In genomic region chr9:120875954-120876841, GRCh38 we compare ENCODE assay signal across 1 cellular context.
TF ChIP-seq lines count a peak whose summit lies in the region.

No MANE protein-coding gene starts in this region.

TF ChIP-seq in HepG2, 621 proteins besides CTCF, POLR2A, EP300 and RAD21 (continues in another document):
- TF ChIP-seq ZFP36 (IDR thresholded peaks at IDR 0.05; ENCODE audit: borderline replicate concordance, low read depth, low read length, partially characterized antibody) = no peak
- TF ChIP-seq PBX2 (CRISPR knock-in tag; IDR thresholded peaks at IDR 0.05) = no peak
- TF ChIP-seq ZMYM3 (CRISPR knock-in tag; IDR thresholded peaks at IDR 0.05) = no peak
- TF ChIP-seq KAT8 (CRISPR knock-in tag; IDR thresholded peaks at IDR 0.05) = no peak; the same call in 1 of the 2 replicates
- peak; percentile 72; the same call in 1 of the 2 replicates for TF ChIP-seq PHF21A (CRISPR knock-in tag; IDR thresholded peaks at IDR 0.05)
- peak; percentile 58 for TF ChIP-seq ASH2L (IDR thresholded peaks at IDR 0.05; ENCODE audit: insufficient read length, low read depth, low read length)
- 0 out of 2 replicates have a peak, but pooled peaks have one; percentile 33 for TF ChIP-seq ISL2 (CRISPR knock-in tag; IDR thresholded peaks at IDR 0.05)
- TF ChIP-seq ZNF12 (CRISPR knock-in tag; IDR thresholded peaks at IDR 0.05) = no peak
- no peak for TF ChIP-seq MEIS1 (CRISPR knock-in tag; IDR thresholded peaks at IDR 0.05; ENCODE audit: borderline replicate concordance)
- no peak for TF ChIP-seq KLF9 (CRISPR knock-in tag; IDR thresholded peaks at IDR 0.05; ENCODE audit: low read depth)
- peak; percentile 18; the same call in 1 of the 2 replicates for TF ChIP-seq ZNF710 (CRISPR knock-in tag; IDR thresholded peaks at IDR 0.05; ENCODE audit: borderline replicate concordance)
- TF ChIP-seq ATF5 (CRISPR knock-in tag; IDR thresholded peaks at IDR 0.05; ENCODE audit: low read depth) = no peak
- TF ChIP-seq HINFP (CRISPR knock-in tag; IDR thresholded peaks at IDR 0.05; ENCODE audit: low read depth) = no peak
- no peak for TF ChIP-seq TFAP4 (IDR thresholded peaks at IDR 0.05; ENCODE audit: borderline replicate concordance, low read depth)
- peak; percentile 6; the same call in 1 of the 2 replicates for TF ChIP-seq HNF1B (CRISPR knock-in tag; IDR thresholded peaks at IDR 0.05)
- peak; percentile 66; the same call in 1 of the 2 replicates for TF ChIP-seq FOSL1 (CRISPR knock-in tag; IDR thresholded peaks at IDR 0.05; ENCODE audit: borderline replicate concordance)
- no peak for TF ChIP-seq PAF1 (CRISPR knock-in tag; IDR thresholded peaks at IDR 0.05)
- no peak for TF ChIP-seq DMTF1 (CRISPR knock-in tag; IDR thresholded peaks at IDR 0.05)
- peak; percentile 68; the same call in 1 of the 2 replicates for TF ChIP-seq ZNF142 (CRISPR knock-in tag; IDR thresholded peaks at IDR 0.05)
- TF ChIP-seq ZBTB49 (CRISPR knock-in tag; IDR thresholded peaks at IDR 0.05; ENCODE audit: borderline replicate concordance) = no peak
- TF ChIP-seq ZBTB7B (CRISPR knock-in tag; IDR thresholded peaks at IDR 0.05) = no peak
- no peak for TF ChIP-seq ZNF678 (CRISPR knock-in tag; IDR thresholded peaks at IDR 0.05)
- TF ChIP-seq ZNF451 (CRISPR knock-in tag; IDR thresholded peaks at IDR 0.05) = no peak
- no peak for TF ChIP-seq ZNF761 (CRISPR knock-in tag; conservative IDR thresholded peaks at IDR 0.05)
- no peak for TF ChIP-seq NFIC (IDR thresholded peaks at IDR 0.05; ENCODE audit: low read length)
- no peak for TF ChIP-seq CHD4 (IDR thresholded peaks at IDR 0.05; ENCODE audit: borderline replicate concordance, low read length)
- no peak for TF ChIP-seq CENPBD1 (CRISPR knock-in tag; IDR thresholded peaks at IDR 0.05; ENCODE audit: borderline replicate concordance, low read depth)
- TF ChIP-seq IRF9 (CRISPR knock-in tag; IDR thresholded peaks at IDR 0.05; ENCODE audit: borderline replicate concordance) = no peak
- TF ChIP-seq MTA1 (CRISPR knock-in tag; IDR thresholded peaks at IDR 0.05; ENCODE audit: borderline replicate concordance) = no peak
- peak; percentile 38; the same call in 1 of the 2 replicates for TF ChIP-seq MXD1 (CRISPR knock-in tag; IDR thresholded peaks at IDR 0.05)
- no peak for TF ChIP-seq ZNF296 (CRISPR knock-in tag; conservative IDR thresholded peaks at IDR 0.05)
